ENCODE assay signal across 1 cellular context in the genomic region with DNA sequence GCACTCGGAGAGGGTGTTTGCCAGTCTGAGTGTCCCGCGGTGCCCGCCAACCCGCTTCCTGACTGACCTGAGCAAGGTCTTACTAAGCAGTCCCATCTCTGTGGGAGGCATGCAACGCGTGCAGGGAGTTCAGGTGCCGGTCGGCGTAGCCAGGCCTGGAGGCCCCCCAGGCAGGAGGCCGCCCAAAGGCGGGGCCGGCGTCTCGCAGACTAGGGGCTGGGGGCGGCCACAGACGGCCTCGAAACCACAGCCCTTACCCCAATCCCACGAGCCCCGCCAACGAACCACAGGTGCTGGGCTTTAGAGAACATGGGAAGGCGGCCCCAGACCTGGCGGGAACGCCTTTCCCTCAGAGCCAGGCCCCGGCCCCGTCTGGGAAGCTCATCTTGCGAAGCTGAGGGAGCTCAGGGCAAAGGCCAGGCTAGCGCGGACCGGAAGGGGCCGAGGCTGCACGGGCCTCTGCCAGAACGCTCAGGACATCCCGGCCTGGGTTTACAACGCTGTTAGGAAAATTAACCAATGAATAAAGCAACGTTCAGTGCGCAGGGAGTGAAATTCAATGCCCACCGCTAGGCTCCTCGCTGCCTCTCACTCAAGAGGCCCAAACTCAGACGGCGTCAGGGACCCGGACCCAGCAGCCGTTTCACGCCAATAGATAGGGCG.
A peak's percentile ranks its signal among the peaks of the same experiment; 100 is the strongest.
TF ChIP-seq lines count a peak whose summit lies in the region.

No MANE protein-coding gene starts in this region.

TF ChIP-seq in HepG2, 621 proteins besides CTCF, POLR2A, EP300 and RAD21 (continued from another document and continues in another):
- TF ChIP-seq ZNF318 (CRISPR knock-in tag; IDR thresholded peaks at IDR 0.05) (peak; percentile 77; the same call in 1 of the 2 replicates), FOXC1 (CRISPR knock-in tag; IDR thresholded peaks at IDR 0.05; ENCODE audit: borderline replicate concordance) (peak; percentile 90), ARNT2 (CRISPR knock-in tag; IDR thresholded peaks at IDR 0.05; ENCODE audit: low read depth) (peak; percentile 79), PHF21A (CRISPR knock-in tag; IDR thresholded peaks at IDR 0.05) (peak; percentile 47; the same call in 1 of the 2 replicates), ZNF180 (CRISPR knock-in tag; IDR thresholded peaks at IDR 0.05; ENCODE audit: borderline replicate concordance, low read depth) (peak; percentile 38; the same call in 1 of the 2 replicates), ZNF782 (CRISPR knock-in tag; IDR thresholded peaks at IDR 0.05; ENCODE audit: borderline replicate concordance) (peak; percentile 71; the same call in 1 of the 2 replicates), ZNF558 (CRISPR knock-in tag; IDR thresholded peaks at IDR 0.05; ENCODE audit: borderline replicate concordance) (peak; percentile 71; the same call in 1 of the 2 replicates), ZNF768 (CRISPR knock-in tag; IDR thresholded peaks at IDR 0.05) (no peak), ZNF230 (CRISPR knock-in tag; IDR thresholded peaks at IDR 0.05) (peak; percentile 62; the same call in 1 of the 2 replicates), ZSCAN12 (CRISPR knock-in tag; IDR thresholded peaks at IDR 0.05) (peak; percentile 76; the same call in 1 of the 2 replicates), ASH2L (IDR thresholded peaks at IDR 0.05; ENCODE audit: insufficient read length, low read depth, low read length) (peak; percentile 55), POLR2G (IDR thresholded peaks at IDR 0.05; ENCODE audit: low read depth, low read length) (peak; percentile 95), FOXA1 (IDR thresholded peaks at IDR 0.05) (no peak), FOXA1 (CRISPR knock-in tag; IDR thresholded peaks at IDR 0.05) (0 out of 2 replicates have a peak, but pooled peaks have one; percentile 4), ZFYVE20 (CRISPR knock-in tag; IDR thresholded peaks at IDR 0.05; ENCODE audit: borderline replicate concordance, low read depth) (0 out of 2 replicates have a peak, but pooled peaks have one; percentile 52), ZNF383 (CRISPR knock-in tag; IDR thresholded peaks at IDR 0.05; ENCODE audit: borderline replicate concordance) (peak; percentile 88; the same call in 1 of the 2 replicates), MED13 (CRISPR knock-in tag; IDR thresholded peaks at IDR 0.05) (0 out of 2 replicates have a peak, but pooled peaks have one; percentile 60), ZBTB34 (CRISPR knock-in tag; IDR thresholded peaks at IDR 0.05) (peak; percentile 53; the same call in 1 of the 2 replicates)
- TF ChIP-seq, protein P1, sequence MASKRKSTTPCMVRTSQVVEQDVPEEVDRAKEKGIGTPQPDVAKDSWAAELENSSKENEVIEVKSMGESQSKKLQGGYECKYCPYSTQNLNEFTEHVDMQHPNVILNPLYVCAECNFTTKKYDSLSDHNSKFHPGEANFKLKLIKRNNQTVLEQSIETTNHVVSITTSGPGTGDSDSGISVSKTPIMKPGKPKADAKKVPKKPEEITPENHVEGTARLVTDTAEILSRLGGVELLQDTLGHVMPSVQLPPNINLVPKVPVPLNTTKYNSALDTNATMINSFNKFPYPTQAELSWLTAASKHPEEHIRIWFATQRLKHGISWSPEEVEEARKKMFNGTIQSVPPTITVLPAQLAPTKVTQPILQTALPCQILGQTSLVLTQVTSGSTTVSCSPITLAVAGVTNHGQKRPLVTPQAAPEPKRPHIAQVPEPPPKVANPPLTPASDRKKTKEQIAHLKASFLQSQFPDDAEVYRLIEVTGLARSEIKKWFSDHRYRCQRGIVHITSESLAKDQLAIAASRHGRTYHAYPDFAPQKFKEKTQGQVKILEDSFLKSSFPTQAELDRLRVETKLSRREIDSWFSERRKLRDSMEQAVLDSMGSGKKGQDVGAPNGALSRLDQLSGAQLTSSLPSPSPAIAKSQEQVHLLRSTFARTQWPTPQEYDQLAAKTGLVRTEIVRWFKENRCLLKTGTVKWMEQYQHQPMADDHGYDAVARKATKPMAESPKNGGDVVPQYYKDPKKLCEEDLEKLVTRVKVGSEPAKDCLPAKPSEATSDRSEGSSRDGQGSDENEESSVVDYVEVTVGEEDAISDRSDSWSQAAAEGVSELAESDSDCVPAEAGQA (IDR thresholded peaks at IDR 0.05; ENCODE audit: low read depth) = no peak
- TF ChIP-seq, protein P1 (CRISPR knock-in tag; IDR thresholded peaks at IDR 0.05; ENCODE audit: borderline replicate concordance) = peak; percentile 82; the same call in 1 of the 2 replicates
- TF ChIP-seq, protein P2, sequence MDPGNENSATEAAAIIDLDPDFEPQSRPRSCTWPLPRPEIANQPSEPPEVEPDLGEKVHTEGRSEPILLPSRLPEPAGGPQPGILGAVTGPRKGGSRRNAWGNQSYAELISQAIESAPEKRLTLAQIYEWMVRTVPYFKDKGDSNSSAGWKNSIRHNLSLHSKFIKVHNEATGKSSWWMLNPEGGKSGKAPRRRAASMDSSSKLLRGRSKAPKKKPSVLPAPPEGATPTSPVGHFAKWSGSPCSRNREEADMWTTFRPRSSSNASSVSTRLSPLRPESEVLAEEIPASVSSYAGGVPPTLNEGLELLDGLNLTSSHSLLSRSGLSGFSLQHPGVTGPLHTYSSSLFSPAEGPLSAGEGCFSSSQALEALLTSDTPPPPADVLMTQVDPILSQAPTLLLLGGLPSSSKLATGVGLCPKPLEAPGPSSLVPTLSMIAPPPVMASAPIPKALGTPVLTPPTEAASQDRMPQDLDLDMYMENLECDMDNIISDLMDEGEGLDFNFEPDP (CRISPR knock-in tag; conservative IDR thresholded peaks at IDR 0.05) = 0 out of 2 replicates have a peak, but pooled peaks have one; percentile 64
- TF ChIP-seq, protein P3, sequence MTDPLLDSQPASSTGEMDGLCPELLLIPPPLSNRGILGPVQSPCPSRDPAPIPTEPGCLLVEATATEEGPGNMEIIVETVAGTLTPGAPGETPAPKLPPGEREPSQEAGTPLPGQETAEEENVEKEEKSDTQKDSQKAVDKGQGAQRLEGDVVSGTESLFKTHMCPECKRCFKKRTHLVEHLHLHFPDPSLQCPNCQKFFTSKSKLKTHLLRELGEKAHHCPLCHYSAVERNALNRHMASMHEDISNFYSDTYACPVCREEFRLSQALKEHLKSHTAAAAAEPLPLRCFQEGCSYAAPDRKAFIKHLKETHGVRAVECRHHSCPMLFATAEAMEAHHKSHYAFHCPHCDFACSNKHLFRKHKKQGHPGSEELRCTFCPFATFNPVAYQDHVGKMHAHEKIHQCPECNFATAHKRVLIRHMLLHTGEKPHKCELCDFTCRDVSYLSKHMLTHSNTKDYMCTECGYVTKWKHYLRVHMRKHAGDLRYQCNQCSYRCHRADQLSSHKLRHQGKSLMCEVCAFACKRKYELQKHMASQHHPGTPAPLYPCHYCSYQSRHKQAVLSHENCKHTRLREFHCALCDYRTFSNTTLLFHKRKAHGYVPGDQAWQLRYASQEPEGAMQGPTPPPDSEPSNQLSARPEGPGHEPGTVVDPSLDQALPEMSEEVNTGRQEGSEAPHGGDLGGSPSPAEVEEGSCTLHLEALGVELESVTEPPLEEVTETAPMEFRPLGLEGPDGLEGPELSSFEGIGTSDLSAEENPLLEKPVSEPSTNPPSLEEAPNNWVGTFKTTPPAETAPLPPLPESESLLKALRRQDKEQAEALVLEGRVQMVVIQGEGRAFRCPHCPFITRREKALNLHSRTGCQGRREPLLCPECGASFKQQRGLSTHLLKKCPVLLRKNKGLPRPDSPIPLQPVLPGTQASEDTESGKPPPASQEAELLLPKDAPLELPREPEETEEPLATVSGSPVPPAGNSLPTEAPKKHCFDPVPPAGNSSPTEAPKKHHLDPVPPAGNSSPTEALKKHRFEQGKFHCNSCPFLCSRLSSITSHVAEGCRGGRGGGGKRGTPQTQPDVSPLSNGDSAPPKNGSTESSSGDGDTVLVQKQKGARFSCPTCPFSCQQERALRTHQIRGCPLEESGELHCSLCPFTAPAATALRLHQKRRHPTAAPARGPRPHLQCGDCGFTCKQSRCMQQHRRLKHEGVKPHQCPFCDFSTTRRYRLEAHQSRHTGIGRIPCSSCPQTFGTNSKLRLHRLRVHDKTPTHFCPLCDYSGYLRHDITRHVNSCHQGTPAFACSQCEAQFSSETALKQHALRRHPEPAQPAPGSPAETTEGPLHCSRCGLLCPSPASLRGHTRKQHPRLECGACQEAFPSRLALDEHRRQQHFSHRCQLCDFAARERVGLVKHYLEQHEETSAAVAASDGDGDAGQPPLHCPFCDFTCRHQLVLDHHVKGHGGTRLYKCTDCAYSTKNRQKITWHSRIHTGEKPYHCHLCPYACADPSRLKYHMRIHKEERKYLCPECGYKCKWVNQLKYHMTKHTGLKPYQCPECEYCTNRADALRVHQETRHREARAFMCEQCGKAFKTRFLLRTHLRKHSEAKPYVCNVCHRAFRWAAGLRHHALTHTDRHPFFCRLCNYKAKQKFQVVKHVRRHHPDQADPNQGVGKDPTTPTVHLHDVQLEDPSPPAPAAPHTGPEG (CRISPR knock-in tag; IDR thresholded peaks at IDR 0.05) = peak; percentile 67; the same call in 1 of the 2 replicates
- TF ChIP-seq, protein P4, sequence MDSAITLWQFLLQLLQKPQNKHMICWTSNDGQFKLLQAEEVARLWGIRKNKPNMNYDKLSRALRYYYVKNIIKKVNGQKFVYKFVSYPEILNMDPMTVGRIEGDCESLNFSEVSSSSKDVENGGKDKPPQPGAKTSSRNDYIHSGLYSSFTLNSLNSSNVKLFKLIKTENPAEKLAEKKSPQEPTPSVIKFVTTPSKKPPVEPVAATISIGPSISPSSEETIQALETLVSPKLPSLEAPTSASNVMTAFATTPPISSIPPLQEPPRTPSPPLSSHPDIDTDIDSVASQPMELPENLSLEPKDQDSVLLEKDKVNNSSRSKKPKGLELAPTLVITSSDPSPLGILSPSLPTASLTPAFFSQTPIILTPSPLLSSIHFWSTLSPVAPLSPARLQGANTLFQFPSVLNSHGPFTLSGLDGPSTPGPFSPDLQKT (CRISPR knock-in tag; IDR thresholded peaks at IDR 0.05; ENCODE audit: borderline replicate concordance) = peak; percentile 90; the same call in 1 of the 2 replicates
